Comparison of ENCODE assay signal across 20 cellular contexts in genomic region chr10:69685426-69685801, GRCh38. TPM values are rescaled to one million over a fixed set of nuclear protein-coding genes. Genes with fewer than 3 reads are reported as not detected.
A peak's percentile ranks its signal among the peaks of the same experiment; 100 is the strongest.
DNase-seq lines count a peak whose midpoint lies in the region; ATAC-seq, FAIRE-seq and TF ChIP-seq lines count a peak whose summit lies in the region.
"Had no signal": no experiment of that assay in that cellular context is flagged by ENCODE, and none has a peak within 500 bp of the region (broad histone marks: within the 10 kb centered on the region; RNA-seq: fewer than 3 reads in every experiment).

No MANE protein-coding gene starts in this region.

- H3K27ac ChIP-seq in body of pancreas: peak overlapping the region; percentile 85 to 92 (median 88)
- peak overlapping the region; percentile 71 to 86 (median 76) for H3K27ac ChIP-seq in pancreas
- no peak overlapping the region for H3K27ac ChIP-seq in CD4-positive, alpha-beta T cell (ENCODE audit: low read depth, low read length)

- no peak for TF ChIP-seq POLR2A in body of pancreas (IDR thresholded peaks at IDR 0.05)

- intact Hi-C loops in body of pancreas (cut with DNase I): no loop called here
- intact Hi-C loops in pancreas (cut with DNase I): no loop called here
- intact Hi-C loops in CD4-positive, alpha-beta T cell (cut with DNase I, micrococcal nuclease): no loop called here

- peak; percentile 10 for ATAC-seq in body of pancreas
- ATAC-seq in pancreas: peak; percentile 4 to 46 (median 21)
- no peak for ATAC-seq in CD4-positive, alpha-beta T cell (ENCODE audit: poor library complexity)
- ATAC-seq in GM18870 (IDR thresholded peaks at IDR 0.05; ENCODE audit: unreplicated experiment): no peak
- ATAC-seq: natural killer cell had no signal

- TF ChIP-seq CTCF in body of pancreas (IDR thresholded peaks at IDR 0.05): no peak
- no peak for TF ChIP-seq CTCF in pancreas (IDR thresholded peaks at IDR 0.05)
- TF ChIP-seq CTCF in type B pancreatic cell (conservative IDR thresholded peaks at IDR 0.05): no peak
- TF ChIP-seq CTCF in CD4-positive, alpha-beta T cell (IDR thresholded peaks at IDR 0.05): no peak

- H3K4me3 Mint-ChIP-seq in type B pancreatic cell: peak overlapping the region; percentile 27
- no peak overlapping the region for H3K4me3 Mint-ChIP-seq in CD4-positive, alpha-beta T cell
- H3K4me3 Mint-ChIP-seq: activated CD4-positive, alpha-beta T cell treated with anti-CD3 and anti-CD28 coated beads, Interleukin-2, amount 10 ng/mL, durations not matched to agents 24 days and 14 days; central memory CD8-positive, alpha-beta T cell; natural killer cell had no signal

- H3K27me3 ChIP-seq in body of pancreas: no peaks in the 10 kb centered on the region
- H3K27me3 ChIP-seq in pancreas: no peaks in the 10 kb centered on the region
- no peaks in the 10 kb centered on the region for H3K27me3 ChIP-seq in CD4-positive, alpha-beta T cell (ENCODE audit: control insufficient read depth, insufficient read depth, low read length)

- FAIRE-seq in pancreas (lab: Jason Lieb, UNC): no peak
- FAIRE-seq: H1 had no signal

- WGBS in body of pancreas, 2 donors: 7 to 24% methylated on average over 5 of the region's 5 CpGs
- WGBS in pancreas, 2 donors: 25% methylated on average over 5 of the region's 5 CpGs

- H3K9me3 ChIP-seq in body of pancreas (no peaks in the 10 kb centered on the region), pancreas (no peaks in the 10 kb centered on the region)
- H3K9me3 ChIP-seq in CD4-positive, alpha-beta T cell (ENCODE audit: control insufficient read depth, low read length): no peaks in the 10 kb centered on the region

- H3K4me1 ChIP-seq in body of pancreas (peaks cover 46% of the 10 kb centered on the region), pancreas (peaks cover 17 to 37% (median 34%) of the 10 kb centered on the region in 3 donors)

- peaks cover 2% of the 10 kb centered on the region for H3K9me3 Mint-ChIP-seq in type B pancreatic cell
- H3K9me3 Mint-ChIP-seq in CD4-positive, alpha-beta T cell: no peaks in the 10 kb centered on the region
- H3K9me3 Mint-ChIP-seq: activated CD4-positive, alpha-beta T cell treated with anti-CD3 and anti-CD28 coated beads, Interleukin-2, amount 10 ng/mL, durations not matched to agents 24 days and 14 days; central memory CD8-positive, alpha-beta T cell; natural killer cell had no signal

- peaks cover 41% of the 10 kb centered on the region for H3K4me1 Mint-ChIP-seq in type B pancreatic cell (ENCODE audit: unreplicated experiment)
- H3K4me1 Mint-ChIP-seq in CD4-positive, alpha-beta T cell (ENCODE audit: low read depth): no peaks in the 10 kb centered on the region
- H3K4me1 Mint-ChIP-seq: activated CD4-positive, alpha-beta T cell treated with anti-CD3 and anti-CD28 coated beads, Interleukin-2, amount 10 ng/mL, durations not matched to agents 24 days and 14 days; central memory CD8-positive, alpha-beta T cell; natural killer cell had no signal

- H3K36me3 ChIP-seq in body of pancreas (replicated peaks in 1 of 2; ENCODE audit: insufficient read depth in 1 of 2, low read depth in 2 of 2): no peaks in the 10 kb centered on the region
- H3K36me3 ChIP-seq in pancreas: no peaks in the 10 kb centered on the region

- no peak overlapping the region for H3K4me3 ChIP-seq in body of pancreas
- no peak overlapping the region for H3K4me3 ChIP-seq in pancreas

- POLR2A ChIA-PET in CD4-positive, alpha-beta T cell (lab: Charles Lee): no interaction called here

- H3K27me3 Mint-ChIP-seq in type B pancreatic cell: peaks cover 9% of the 10 kb centered on the region
- H3K27me3 Mint-ChIP-seq in CD4-positive, alpha-beta T cell: peaks cover 12% of the 10 kb centered on the region
- H3K27me3 Mint-ChIP-seq: activated CD4-positive, alpha-beta T cell treated with anti-CD3 and anti-CD28 coated beads, Interleukin-2, amount 10 ng/mL, durations not matched to agents 24 days and 14 days had no signal

- DNase-seq in body of pancreas: no peak
- peak; percentile 10 for DNase-seq in glomerular visceral epithelial cell (ENCODE audit: extremely low spot score)
- DNase-seq in pancreas: no peak
- no peak for DNase-seq in type B pancreatic cell (ENCODE audit: extremely low spot score, unreplicated experiment)
- DNase-seq in DMS53 treated with DMSO at 0.1 percent for 48 hours (lab: John Stamatoyannopoulos, UW; ENCODE audit: unreplicated experiment): no peak
- no peak for DNase-seq in CD4-positive, alpha-beta T cell
- DNase-seq in NCI-H748 (lab: John Stamatoyannopoulos, UW; ENCODE audit: unreplicated experiment): no peak
- DNase-seq: activated CD4-positive, alpha-beta T cell treated with anti-CD3 and anti-CD28 coated beads, Interleukin-2, amount 10 ng/mL, durations not matched to agents 24 days and 14 days; activated effector memory CD4-positive, alpha-beta T cell treated with anti-CD3 and anti-CD28 coated beads, Interleukin-2, amount 50 U/mL, for 16 hours; effector memory CD4-positive, alpha-beta T cell; natural killer cell; NCI-H1436; NCI-H2171; NCI-H748 treated with DMSO at 0.1 percent for 48 hours; SHP77 treated with DMSO at 0.1 percent for 48 hours; T-helper 1 cell had no signal

- peak overlapping the region; percentile 93 for H3K27ac Mint-ChIP-seq in type B pancreatic cell
- H3K27ac Mint-ChIP-seq in CD4-positive, alpha-beta T cell: no peak overlapping the region
- H3K27ac Mint-ChIP-seq: activated CD4-positive, alpha-beta T cell treated with anti-CD3 and anti-CD28 coated beads, Interleukin-2, amount 10 ng/mL, durations not matched to agents 24 days and 14 days; natural killer cell had no signal

- H3K36me3 Mint-ChIP-seq in type B pancreatic cell: no peaks in the 10 kb centered on the region
- no peaks in the 10 kb centered on the region for H3K36me3 Mint-ChIP-seq in CD4-positive, alpha-beta T cell (ENCODE audit: low read depth)
- H3K36me3 Mint-ChIP-seq: natural killer cell had no signal

- CTCF ChIA-PET in CD4-positive, alpha-beta T cell (lab: Charles Lee): no interaction called here

RNA-seq across cellular contexts. Expression of gene FAM241B, which starts 55.4 kb away (rescaled TPM):
- total RNA-seq in body of pancreas (1 to 10 TPM in 1 of 2 donors, under 1 TPM in 1; 0.66 to 1.8 TPM), pancreas (1 to 10 TPM; 2.7 to 5.8 (median 4.4) TPM), type B pancreatic cell (ENCODE audit: low replicate concordance) (8.8 and 9.8 TPM in 2 replicates)
- polyA plus RNA-seq in pancreas: 1 to 10 TPM; 7.5 to 8.4 TPM
- 10 to 100 TPM; 14.1 to 17.5 TPM for total RNA-seq in CD4-positive, alpha-beta T cell
- total RNA-seq: OCI-LY7 had no signal

Comparison
In these comparisons a context has a peak if more than half of its experiments do, and no peak if none do; other contexts are left out.
1. ATAC-seq: peak in body of pancreas (single experiment) and pancreas (4 of 4); none in CD4-positive, alpha-beta T cell (single experiment) and GM18870 (single experiment).